Comparison of ENCODE assay signal across 22 cellular contexts in the genomic region with DNA sequence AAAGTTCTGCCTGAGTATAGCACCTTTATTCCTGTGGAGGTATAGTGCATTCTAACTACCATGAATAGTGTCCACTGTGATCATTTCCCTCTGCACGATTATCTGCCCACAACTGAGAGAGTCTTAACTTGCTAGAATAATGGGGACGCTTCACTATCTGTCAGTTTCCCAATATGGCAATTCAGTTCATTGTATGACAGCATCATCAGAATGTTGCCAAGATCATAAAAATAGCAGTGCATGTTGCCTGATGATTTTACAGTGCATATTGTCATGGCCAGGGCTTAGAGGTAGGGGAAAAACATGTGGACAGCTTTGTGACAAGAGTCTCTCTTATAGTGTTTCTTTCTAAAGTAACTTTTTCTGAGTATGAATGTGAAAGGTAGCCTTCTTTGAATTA. TPM values are rescaled to one million over a fixed set of nuclear protein-coding genes. Genes with fewer than 3 reads are reported as not detected.
DNase-seq lines count a peak whose midpoint lies in the region; ATAC-seq, FAIRE-seq and TF ChIP-seq lines count a peak whose summit lies in the region.
"Had no signal": no experiment of that assay in that cellular context is flagged by ENCODE, and none has a peak within 500 bp of the region (broad histone marks: within the 10 kb centered on the region; RNA-seq: fewer than 3 reads in every experiment).

No MANE protein-coding gene starts in this region.

- H3K79me2 ChIP-seq in HepG2 (ENCODE audit: insufficient read depth, low read length), result no peaks in the 10 kb centered on the region

- POLR2A ChIA-PET in HepG2 (lab: Yijun Ruan, JAX), result no interaction called here

- intact Hi-C loops in right cardiac atrium (cut with DNase I) (loop anchor here in 3 of 4 donors (2.0 to 10.0 kb wide), 3 partner anchors 45 to 72 kb away; no protein-coding TSS in a partner anchor), prostate gland (cut with DNase I) (no loop called here), HepG2 (cut with micrococcal nuclease; ENCODE audit: unreplicated experiment) (no loop called here)

- no TSS peak for BruUV-seq in HepG2 (replicated peaks; lab: Mats Ljungman, UMichigan)

- H3K4me1 ChIP-seq in right cardiac atrium (ENCODE audit: control insufficient read depth, insufficient read depth, low read length) (peaks cover 5% of the 10 kb centered on the region), prostate gland (replicated peaks) (no peaks in the 10 kb centered on the region), HepG2 (ENCODE audit: insufficient read depth, low read length) (peaks cover 5% of the 10 kb centered on the region; the same call in 1 of the 2 replicates)
- H3K4me1 ChIP-seq: colonic mucosa had no signal

- H2AFZ ChIP-seq in HepG2 (ENCODE audit: low read length), result no peak overlapping the region

- peaks cover 49 to 72% of the 10 kb centered on the region in 2 donors for H3K4me1 Mint-ChIP-seq in stimulated activated naive B cell treated with anti-CD40 and anti-IgM and Interleukin-4, amounts not matched to agents 10 μg/mL and 1 μg/mL and 100 μg/mL, for 72 hours
- H3K4me1 Mint-ChIP-seq in T-helper 17 cell, result peaks cover 14% of the 10 kb centered on the region

- no peaks in the 10 kb centered on the region for H4K20me1 ChIP-seq in HepG2 (ENCODE audit: insufficient read depth, low read length)

- no peak for TF ChIP-seq RAD21 in HepG2 (CRISPR knock-in tag; IDR thresholded peaks at IDR 0.05)

- H3K4me3 Mint-ChIP-seq in stimulated activated naive B cell treated with anti-CD40 and anti-IgM and Interleukin-4, amounts not matched to agents 10 μg/mL and 1 μg/mL and 100 μg/mL, for 72 hours, result peak overlapping the region in 1 of 2 donors; percentile 36
- H3K4me3 Mint-ChIP-seq in T-helper 17 cell, result no peak overlapping the region
- H3K4me3 Mint-ChIP-seq: activated T-cell treated with anti-CD3 and anti-CD28 coated beads, Interleukin-2, amount 50 U/mL, for 24 hours; natural killer cell; stimulated activated naive CD8-positive, alpha-beta T cell treated with anti-CD3 and anti-CD28 coated beads, Interleukin-15, amount 100 ng/mL, for 72 hours; T-helper 1 cell treated with Interleukin-12 subunit alpha and Interleukin-12 subunit beta and Interleukin-4 antibody, amounts not matched to agents 30 μg/mL and 1 μg/mL, for 36 hours had no signal

- H3K27me3 Mint-ChIP-seq in stimulated activated naive B cell treated with anti-CD40 and anti-IgM and Interleukin-4, amounts not matched to agents 10 μg/mL and 1 μg/mL and 100 μg/mL, for 72 hours, result no peaks in the 10 kb centered on the region
- no peaks in the 10 kb centered on the region for H3K27me3 Mint-ChIP-seq in T-helper 17 cell
- H3K27me3 Mint-ChIP-seq: activated T-cell treated with anti-CD3 and anti-CD28 coated beads, Interleukin-2, amount 50 U/mL, for 24 hours; stimulated activated naive CD8-positive, alpha-beta T cell treated with anti-CD3 and anti-CD28 coated beads, Interleukin-15, amount 100 ng/mL, for 72 hours had no signal

- peaks cover 4 to 5% of the 10 kb centered on the region in 2 donors for H3K9me3 Mint-ChIP-seq in stimulated activated naive B cell treated with anti-CD40 and anti-IgM and Interleukin-4, amounts not matched to agents 10 μg/mL and 1 μg/mL and 100 μg/mL, for 72 hours

- no peak overlapping the region for H3K9ac ChIP-seq in HepG2 (ENCODE audit: insufficient read depth, low read depth, low read length)

- H3K4me2 ChIP-seq in HepG2 (ENCODE audit: low read depth, low read length), result no peak overlapping the region

- H3K4me3 ChIP-seq in right cardiac atrium (ENCODE audit: low read length), result no peak overlapping the region
- H3K4me3 ChIP-seq in prostate gland, result no peak overlapping the region
- no peak overlapping the region for H3K4me3 ChIP-seq in HepG2 (replicated peaks in 1 of 3; ENCODE audit: insufficient read depth in 1 of 3, low read depth in 2 of 3, low read length in 3 of 3)
- H3K4me3 ChIP-seq: adrenal gland, colonic mucosa, MG63, SJSA1, tibial nerve had no signal

- H3K36me3 Mint-ChIP-seq in stimulated activated naive B cell treated with anti-CD40 and anti-IgM and Interleukin-4, amounts not matched to agents 10 μg/mL and 1 μg/mL and 100 μg/mL, for 72 hours, result peaks cover 51 to 72% of the 10 kb centered on the region in 2 donors
- H3K36me3 Mint-ChIP-seq in T-helper 17 cell (ENCODE audit: low read depth), result peaks cover 3% of the 10 kb centered on the region
- H3K36me3 Mint-ChIP-seq: natural killer cell had no signal

- ATAC-seq in right cardiac atrium (peak; percentile 1 to 40), HepG2 (no peak), T-helper 17 cell (no peak)
- no peak for ATAC-seq in stimulated activated naive B cell treated with anti-CD40 and anti-IgM and Interleukin-4, amounts not matched to agents 10 μg/mL and 1 μg/mL and 100 μg/mL, for 72 hours (replicated peaks)
- ATAC-seq: natural killer cell; stimulated activated naive CD8-positive, alpha-beta T cell treated with anti-CD3 and anti-CD28 coated beads, Interleukin-15, amount 100 ng/mL, for 72 hours had no signal

- CTCF ChIA-PET in HepG2 (lab: Yijun Ruan, JAX; ENCODE audit: low intra/inter-chr PET ratio, low total read pairs), result no interaction called here

- 20% methylated on average over 2 of the region's 2 CpGs for WGBS in right cardiac atrium
- 75% methylated on average over 2 of the region's 2 CpGs for WGBS in prostate gland
- WGBS in HepG2 (ENCODE audit: low lambda C conversion rate), result 54% methylated on average over 2 of the region's 2 CpGs

- TF ChIP-seq POLR2A in prostate gland (IDR thresholded peaks at IDR 0.05) (no peak), HepG2 (IDR thresholded peaks at IDR 0.05; ENCODE audit: insufficient read depth in 1 of 2, low read depth in 2 of 2, low read length in 2 of 2) (no peak)

- no peaks in the 10 kb centered on the region for H3K27me3 ChIP-seq in right cardiac atrium (ENCODE audit: control insufficient read depth, insufficient read depth)
- H3K27me3 ChIP-seq in prostate gland (replicated peaks; ENCODE audit: insufficient read depth), result no peaks in the 10 kb centered on the region
- H3K27me3 ChIP-seq in HepG2 (ENCODE audit: control insufficient read depth in 1 of 2, insufficient read depth in 2 of 2, low read length in 2 of 2), result peaks cover 0 to 11% of the 10 kb centered on the region in 2 experiments; a peak in 2 of 5 replicates
- H3K27me3 ChIP-seq: adrenal gland, colonic mucosa, MG63, SJSA1, tibial nerve had no signal

- DNase-seq in GM18507 (ENCODE audit: extremely low spot score, insufficient read length, low read depth) (no peak), caudate nucleus (lab: John Stamatoyannopoulos, UW) (no peak), right cardiac atrium (no peak), prostate gland (ENCODE audit: low spot score) (no peak), HepG2 (ENCODE audit: low spot score) (no peak), T-helper 17 cell (no peak)
- DNase-seq in stimulated activated naive B cell treated with anti-CD40 and anti-IgM and Interleukin-4, amounts not matched to agents 10 μg/mL and 1 μg/mL and 100 μg/mL, for 72 hours, result no peak
- DNase-seq in stimulated activated CD4-positive, alpha-beta T cell treated with anti-CD3 and anti-CD28 coated beads, Interleukin-2, amount 100 ng/mL, for 24 hours, result no peak
- DNase-seq: activated CD4-positive, alpha-beta T cell treated with anti-CD3 and anti-CD28 coated beads for 48 hours; activated T-cell treated with anti-CD3 and anti-CD28 coated beads, Interleukin-2, amount 50 U/mL, for 24 hours; adrenal gland; colonic mucosa; EL; islet precursor cell; MG63; natural killer cell; NCI-H1436; NCI-H446; stimulated activated naive CD8-positive, alpha-beta T cell treated with anti-CD3 and anti-CD28 coated beads, Interleukin-15, amount 100 ng/mL, for 72 hours had no signal

- no peaks in the 10 kb centered on the region for H3K9me3 ChIP-seq in right cardiac atrium (ENCODE audit: control insufficient read depth, low read length)
- no peaks in the 10 kb centered on the region for H3K9me3 ChIP-seq in prostate gland
- peaks cover 11% of the 10 kb centered on the region; the same call in 1 of the 2 replicates for H3K9me3 ChIP-seq in HepG2 (ENCODE audit: low read length)
- peaks cover 3% of the 10 kb centered on the region for H3K9me3 ChIP-seq in T-helper 17 cell (ENCODE audit: control insufficient read depth, low read length, poor library complexity, severe bottlenecking)
- H3K9me3 ChIP-seq: colonic mucosa had no signal

- TF ChIP-seq CTCF in prostate gland (IDR thresholded peaks at IDR 0.05), result no peak
- no peak for TF ChIP-seq CTCF in HepG2 (CRISPR knock-in tag; IDR thresholded peaks at IDR 0.05)

- in situ Hi-C loops in HepG2 (cut with HindIII; ENCODE audit: extremely low pct_ligation_motif_present, low pct_unique_long_range_greater_than_20kb), result no loop called here

- H3K27ac Mint-ChIP-seq in stimulated activated naive B cell treated with anti-CD40 and anti-IgM and Interleukin-4, amounts not matched to agents 10 μg/mL and 1 μg/mL and 100 μg/mL, for 72 hours, result peak overlapping the region; percentile 71
- no peak overlapping the region for H3K27ac Mint-ChIP-seq in T-helper 17 cell
- H3K27ac Mint-ChIP-seq: activated T-cell treated with anti-CD3 and anti-CD28 coated beads, Interleukin-2, amount 50 U/mL, for 24 hours; natural killer cell; stimulated activated naive CD8-positive, alpha-beta T cell treated with anti-CD3 and anti-CD28 coated beads, Interleukin-15, amount 100 ng/mL, for 72 hours; T-helper 1 cell treated with Interleukin-12 subunit alpha and Interleukin-12 subunit beta and Interleukin-4 antibody, amounts not matched to agents 30 μg/mL and 1 μg/mL, for 36 hours had no signal

- FAIRE-seq in GM18507 (lab: Jason Lieb, UNC), result peak; percentile 56
- FAIRE-seq in HepG2 (lab: Jason Lieb, UNC), result no peak

- H3K27ac ChIP-seq in caudate nucleus (ENCODE audit: low read depth, low read length) (peak overlapping the region; percentile 4), right cardiac atrium (ENCODE audit: low read length) (peak overlapping the region; percentile 86), prostate gland (no peak overlapping the region), HepG2 (ENCODE audit: extremely low read length, insufficient read depth, low read length) (no peak overlapping the region)
- H3K27ac ChIP-seq: adrenal gland, colonic mucosa, SJSA1, tibial nerve had no signal

- TF ChIP-seq EP300 in HepG2 (IDR thresholded peaks at IDR 0.05; ENCODE audit: low read depth in 2 of 2, low read length in 2 of 2) (no peak), HepG2 (CRISPR knock-in tag; IDR thresholded peaks at IDR 0.05; ENCODE audit: borderline replicate concordance) (no peak)

- H3K36me3 ChIP-seq in prostate gland, result no peaks in the 10 kb centered on the region
- H3K36me3 ChIP-seq in HepG2 (replicated peaks in 1 of 2; ENCODE audit: control insufficient read depth in 1 of 2, insufficient read depth in 2 of 2, low read length in 2 of 2), result no peaks in the 10 kb centered on the region
- H3K36me3 ChIP-seq: adrenal gland, colonic mucosa, MG63, SJSA1, tibial nerve had no signal

RNA-seq across cellular contexts. Expression of a gene that starts 6.1 kb away (rescaled TPM):
- total RNA-seq in right cardiac atrium (10 to 100 TPM; 38.2 to 61.6 (median 49.6) TPM), prostate gland (10 to 100 TPM in 1 of 2 donors, under 1 TPM in 1; 0.73 to 21.0 TPM), HepG2 (2016; rRNA removed; fragmentation: Illumina TruSeq; extraction: Trizol) (not detected in 2 replicates), T-helper 17 cell (10 to 100 TPM in 1 of 2 donors, 1 to 10 TPM in 1; 3.9 to 13.5 TPM)
- polyA plus RNA-seq in right cardiac atrium (22.7 TPM), HepG2 (2011; rRNA removed) (0.01 and 0.27 TPM in 2 replicates)
- total RNA-seq in HepG2 (2016; cell fraction: cytosol; rRNA removed; fragmentation: Illumina TruSeq; extraction: Trizol; ENCODE audit: low read depth), result not detected in 2 replicates
- 0.02 TPM in 1 of 2 replicates, not detected in the other for total RNA-seq in HepG2 (2016; cell fraction: insoluble cytoplasmic fraction; rRNA removed; fragmentation: Illumina TruSeq; extraction: Trizol)
- not detected in 2 replicates for total RNA-seq in HepG2 (2016; cell fraction: membrane; rRNA removed; fragmentation: Illumina TruSeq; extraction: Trizol)
- total RNA-seq in HepG2 (2016; cell fraction: nucleus; rRNA removed; fragmentation: Illumina TruSeq; extraction: Trizol), result not detected in 2 replicates
- polyA plus RNA-seq in HepG2 (2011; cell fraction: cytosol; rRNA removed), result 0.08 TPM in 1 of 2 replicates, not detected in the other
- polyA plus RNA-seq in HepG2 (2011; cell fraction: nucleus; rRNA removed), result not detected in 2 replicates
- not detected in 2 replicates for polyA plus RNA-seq in HepG2 (2012)
- polyA plus RNA-seq in HepG2 (2016; cell fraction: cytosol; fragmentation: Illumina TruSeq; extraction: Trizol; ENCODE audit: low read depth), result not detected in 2 replicates
- not detected in 2 replicates for polyA plus RNA-seq in HepG2 (2016; cell fraction: insoluble cytoplasmic fraction; fragmentation: Illumina TruSeq; extraction: Trizol; ENCODE audit: low read depth)
- not detected in 2 replicates for polyA plus RNA-seq in HepG2 (2016; cell fraction: membrane; fragmentation: Illumina TruSeq; extraction: Trizol; ENCODE audit: low read depth)
- not detected in 2 replicates for polyA plus RNA-seq in HepG2 (2016; cell fraction: nucleus; fragmentation: Illumina TruSeq; extraction: Trizol; ENCODE audit: insufficient read depth, low read depth)
- polyA minus RNA-seq in HepG2 (2011; rRNA and poly(A)+ RNA removed; ENCODE audit: low replicate concordance), result not detected in 2 replicates
- not detected in 2 replicates for polyA minus RNA-seq in HepG2 (2011; cell fraction: cytosol; rRNA and poly(A)+ RNA removed)
- not detected in 2 replicates for polyA minus RNA-seq in HepG2 (2011; cell fraction: nucleus; rRNA and poly(A)+ RNA removed)

Comparison
In these comparisons a context has a peak if more than half of its experiments do, and no peak if none do; other contexts are left out.
1. H3K27ac ChIP-seq: peak in caudate nucleus (single experiment) and right cardiac atrium (single experiment); none in prostate gland (0 of 2) and HepG2 (single experiment).
2. ATAC-seq: peak in right cardiac atrium (2 of 2); none in stimulated activated naive B cell treated with anti-CD40 and anti-IgM and Interleukin-4, amounts not matched to agents 10 μg/mL and 1 μg/mL and 100 μg/mL, for 72 hours (0 of 2), HepG2 (single experiment) and T-helper 17 cell (single experiment).
3. intact Hi-C loops: an anchor here in right cardiac atrium (2.0 to 10.0 kb wide); none called in prostate gland and HepG2.